ENCODE assay signal across 1 cellular context in genomic region chr1:112955678-112956502, GRCh38.
TF ChIP-seq lines count a peak whose summit lies in the region.

Gene SLC16A1 (minus strand): TSS chr1:112956196. CDS start chr1:112929308, 26,888 bp downstream.

TF ChIP-seq in HepG2, 621 proteins besides CTCF, POLR2A, EP300 and RAD21 (continued from another document and continues in another):
- TF ChIP-seq HNF1A (IDR thresholded peaks at IDR 0.05; ENCODE audit: low read depth) (no peak), HNF1A (CRISPR knock-in tag; IDR thresholded peaks at IDR 0.05; ENCODE audit: borderline replicate concordance) (peak; percentile 62; the same call in 1 of the 2 replicates), ZNF569 (CRISPR knock-in tag; IDR thresholded peaks at IDR 0.05; ENCODE audit: borderline replicate concordance) (no peak; the same call in 1 of the 2 replicates), RARA (CRISPR knock-in tag; IDR thresholded peaks at IDR 0.05) (peak; percentile 5), ZNF12 (CRISPR knock-in tag; IDR thresholded peaks at IDR 0.05) (peak; percentile 70), TEF (CRISPR knock-in tag; IDR thresholded peaks at IDR 0.05) (0 out of 2 replicates have a peak, but pooled peaks have one; percentile 51), ZNF773 (CRISPR knock-in tag; IDR thresholded peaks at IDR 0.05; ENCODE audit: borderline replicate concordance) (peak; percentile 76; the same call in 1 of the 2 replicates), BORCS8-MEF2B (CRISPR knock-in tag; IDR thresholded peaks at IDR 0.05) (peak; percentile 81; the same call in 1 of the 2 replicates), ZNF574 (CRISPR knock-in tag; IDR thresholded peaks at IDR 0.05) (peak; percentile 51; the same call in 1 of the 2 replicates), XBP1 (CRISPR knock-in tag; IDR thresholded peaks at IDR 0.05) (no peak), CENPBD1 (CRISPR knock-in tag; IDR thresholded peaks at IDR 0.05; ENCODE audit: borderline replicate concordance, low read depth) (no peak; the same call in 1 of the 2 replicates), IRF2 (CRISPR knock-in tag; IDR thresholded peaks at IDR 0.05) (peak; percentile 79), HBP1 (CRISPR knock-in tag; IDR thresholded peaks at IDR 0.05; ENCODE audit: low read depth) (peak; percentile 41), GATAD1 (CRISPR knock-in tag; IDR thresholded peaks at IDR 0.05) (0 out of 2 replicates have a peak, but pooled peaks have one; percentile 41), ZNF383 (CRISPR knock-in tag; IDR thresholded peaks at IDR 0.05; ENCODE audit: borderline replicate concordance) (no peak), RFXAP (CRISPR knock-in tag; IDR thresholded peaks at IDR 0.05; ENCODE audit: borderline replicate concordance) (peak; percentile 56; the same call in 1 of the 2 replicates), PRDM4 (CRISPR knock-in tag; IDR thresholded peaks at IDR 0.05; ENCODE audit: borderline replicate concordance) (no peak), HMG20A (CRISPR knock-in tag; IDR thresholded peaks at IDR 0.05; ENCODE audit: borderline replicate concordance) (peak; percentile 12), PAWR (CRISPR knock-in tag; IDR thresholded peaks at IDR 0.05; ENCODE audit: borderline replicate concordance) (peak; percentile 79; the same call in 1 of the 2 replicates), ZBTB7A (CRISPR knock-in tag; IDR thresholded peaks at IDR 0.05) (peak; percentile 38; the same call in 1 of the 2 replicates), GABPB1 (CRISPR knock-in tag; IDR thresholded peaks at IDR 0.05) (peak; percentile 78), ZHX2 (IDR thresholded peaks at IDR 0.05; ENCODE audit: low read depth) (no peak; the same call in 1 of the 2 replicates), ZHX2 (CRISPR knock-in tag; IDR thresholded peaks at IDR 0.05; ENCODE audit: borderline replicate concordance) (no peak), SMAD9 (CRISPR knock-in tag; IDR thresholded peaks at IDR 0.05) (peak; percentile 32; the same call in 1 of the 2 replicates), ISL2 (CRISPR knock-in tag; IDR thresholded peaks at IDR 0.05) (peak; percentile 69), TEAD3 (CRISPR knock-in tag; optimal IDR thresholded peaks at IDR 0.05; ENCODE audit: borderline replicate concordance) (peak; percentile 7), ZNF264 (CRISPR knock-in tag; IDR thresholded peaks at IDR 0.05) (0 out of 2 replicates have a peak, but pooled peaks have one; percentile 54), ZFP1 (CRISPR knock-in tag; IDR thresholded peaks at IDR 0.05) (0 out of 2 replicates have a peak, but pooled peaks have one; percentile 29), ZNF230 (CRISPR knock-in tag; IDR thresholded peaks at IDR 0.05) (peak; percentile 75; the same call in 1 of the 2 replicates), MZF1 (CRISPR knock-in tag; IDR thresholded peaks at IDR 0.05; ENCODE audit: borderline replicate concordance) (0 out of 2 replicates have a peak, but pooled peaks have one; percentile 46), RXRB (CRISPR knock-in tag; IDR thresholded peaks at IDR 0.05; ENCODE audit: borderline replicate concordance) (peak; percentile 70), ZNF784 (CRISPR knock-in tag; IDR thresholded peaks at IDR 0.05; ENCODE audit: borderline replicate concordance) (no peak), ZNF276 (CRISPR knock-in tag; IDR thresholded peaks at IDR 0.05; ENCODE audit: low read depth) (peak; percentile 89; the same call in 1 of the 2 replicates), TOPORS (CRISPR knock-in tag; IDR thresholded peaks at IDR 0.05) (peak; percentile 36; the same call in 1 of the 2 replicates)
